13 cellular contexts compared by ENCODE assay signal in the genomic region with DNA sequence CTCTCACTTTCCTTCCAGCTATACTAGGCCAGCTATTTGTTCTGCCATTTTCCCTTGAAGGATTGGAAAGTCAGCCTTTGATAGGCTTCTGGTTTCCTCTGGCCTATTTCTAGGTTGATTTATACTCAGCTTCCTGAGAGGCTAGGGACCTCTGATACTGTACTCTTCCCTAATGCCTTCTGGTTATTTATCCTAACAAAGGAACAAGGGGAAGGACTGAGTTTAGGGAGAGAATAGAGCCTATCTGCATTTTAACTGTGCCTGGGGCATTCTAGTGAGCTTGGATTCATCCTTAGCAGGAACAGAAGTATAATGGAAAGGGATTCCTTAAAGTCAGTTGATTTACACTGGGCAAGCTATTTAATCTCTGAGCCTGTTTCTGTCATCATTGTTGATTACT. TPM values are rescaled to one million over a fixed set of nuclear protein-coding genes. Genes with fewer than 3 reads are reported as not detected.
A peak's percentile ranks its signal among the peaks of the same experiment; 100 is the strongest.
DNase-seq lines count a peak whose midpoint lies in the region; ATAC-seq, FAIRE-seq and TF ChIP-seq lines count a peak whose summit lies in the region.
"Had no signal": no experiment of that assay in that cellular context is flagged by ENCODE, and none has a peak within 500 bp of the region (broad histone marks: within the 10 kb centered on the region; RNA-seq: fewer than 3 reads in every experiment).

No MANE protein-coding gene starts in this region.

- no peak overlapping the region for H2BK5ac ChIP-seq in mesendoderm (ENCODE audit: low read length)

- H2BK15ac ChIP-seq in mesendoderm (replicated peaks; ENCODE audit: low read depth) = no peak overlapping the region

- H3K23ac ChIP-seq in mesendoderm (ENCODE audit: low read length) = peak overlapping the region; percentile 4

- peaks cover 14% of the 10 kb centered on the region for H3K79me2 ChIP-seq in astrocyte (ENCODE audit: insufficient read depth, low read length)
- H3K79me2 ChIP-seq in mesendoderm (ENCODE audit: control insufficient read depth, insufficient read depth, low read length) = no peaks in the 10 kb centered on the region

- peak overlapping the region; percentile 8 for H3K27ac Mint-ChIP-seq in stimulated activated naive CD8-positive, alpha-beta T cell treated with anti-CD3 and anti-CD28 coated beads, Interleukin-15, Interleukin-2, amounts not matched to agents 100 ng/mL and 50 ng/mL, for 24 hours
- H3K27ac Mint-ChIP-seq in stimulated activated naive CD8-positive, alpha-beta T cell treated with anti-CD3 and anti-CD28 coated beads, Interleukin-15, amount 100 ng/mL, for 72 hours = peak overlapping the region in 1 of 2 donors; percentile 33
- H3K27ac Mint-ChIP-seq in astrocyte (ENCODE audit: unreplicated experiment) = peak overlapping the region; percentile 14

- H3K9me3 Mint-ChIP-seq in stimulated activated naive CD8-positive, alpha-beta T cell treated with anti-CD3 and anti-CD28 coated beads, Interleukin-15, Interleukin-2, amounts not matched to agents 100 ng/mL and 50 ng/mL, for 24 hours = no peaks in the 10 kb centered on the region
- H3K9me3 Mint-ChIP-seq in stimulated activated naive CD8-positive, alpha-beta T cell treated with anti-CD3 and anti-CD28 coated beads, Interleukin-15, amount 100 ng/mL, for 72 hours = no peaks in the 10 kb centered on the region
- no peaks in the 10 kb centered on the region for H3K9me3 Mint-ChIP-seq in astrocyte (ENCODE audit: unreplicated experiment)

- peaks cover 42% of the 10 kb centered on the region for H3K36me3 Mint-ChIP-seq in stimulated activated naive CD8-positive, alpha-beta T cell treated with anti-CD3 and anti-CD28 coated beads, Interleukin-15, Interleukin-2, amounts not matched to agents 100 ng/mL and 50 ng/mL, for 24 hours (ENCODE audit: low read depth)
- H3K36me3 Mint-ChIP-seq in astrocyte (ENCODE audit: low read depth, unreplicated experiment) = peaks cover 37% of the 10 kb centered on the region

- no peak overlapping the region for H2AFZ ChIP-seq in astrocyte (ENCODE audit: low read depth, low read length)

- FAIRE-seq in astrocyte (lab: Jason Lieb, UNC) = no peak
- FAIRE-seq: GM12892 had no signal

- no peak overlapping the region for H2BK120ac ChIP-seq in mesendoderm (ENCODE audit: low read depth, low read length)

- H3K4ac ChIP-seq in mesendoderm (ENCODE audit: low read depth, low read length) = no peak overlapping the region

- DNase-seq in stimulated activated naive CD8-positive, alpha-beta T cell treated with anti-CD3 and anti-CD28 coated beads, Interleukin-15, amount 100 ng/mL, for 72 hours = no peak
- no peak for DNase-seq in astrocyte (ENCODE audit: low read depth)
- DNase-seq in mesendoderm = peak; percentile 63
- DNase-seq in aorta = no peak
- no peak for DNase-seq in stimulated activated CD4-positive, alpha-beta T cell treated with anti-CD3 and anti-CD28 coated beads, Interleukin-15, amount 100 ng/mL, for 24 hours
- DNase-seq: NCI-H2227 treated with DMSO at 0.1 percent for 48 hours; stimulated activated CD4-positive, alpha-beta T cell treated with anti-CD3 and anti-CD28 coated beads, Interleukin-1b, Interleukin-23, amount 100 ng/mL, for 48 hours; upper lobe of left lung had no signal

- no peaks in the 10 kb centered on the region for H3K27me3 Mint-ChIP-seq in stimulated activated naive CD8-positive, alpha-beta T cell treated with anti-CD3 and anti-CD28 coated beads, Interleukin-15, Interleukin-2, amounts not matched to agents 100 ng/mL and 50 ng/mL, for 24 hours
- H3K27me3 Mint-ChIP-seq in stimulated activated naive CD8-positive, alpha-beta T cell treated with anti-CD3 and anti-CD28 coated beads, Interleukin-15, amount 100 ng/mL, for 72 hours = no peaks in the 10 kb centered on the region
- H3K27me3 Mint-ChIP-seq in astrocyte (ENCODE audit: low read depth, unreplicated experiment) = no peaks in the 10 kb centered on the region

- ATAC-seq in stimulated activated naive CD8-positive, alpha-beta T cell treated with anti-CD3 and anti-CD28 coated beads, Interleukin-15, amount 100 ng/mL, for 72 hours = no peak
- ATAC-seq in aorta (ENCODE audit: low FRiP score) (no peak), GM18907 (IDR thresholded peaks at IDR 0.05; ENCODE audit: unreplicated experiment) (no peak), GM21529 (IDR thresholded peaks at IDR 0.05; ENCODE audit: unreplicated experiment) (no peak)
- ATAC-seq: SK-N-SH treated with all-trans-retinoic acid at 6 μM for 48 hours had no signal

- H4K5ac ChIP-seq in mesendoderm (ENCODE audit: low read length) = no peak overlapping the region

- H3K4me2 ChIP-seq in astrocyte (ENCODE audit: low read length) = no peak overlapping the region
- H3K4me2 ChIP-seq in mesendoderm (ENCODE audit: low read length) = no peak overlapping the region

- H3K4me3 ChIP-seq in astrocyte (ENCODE audit: insufficient read depth, low read depth, low read length) = no peak overlapping the region
- H3K4me3 ChIP-seq in mesendoderm (ENCODE audit: low read length) = no peak overlapping the region
- H3K4me3 ChIP-seq in aorta (ENCODE audit: low read length in 2 of 2) = no peak overlapping the region
- H3K4me3 ChIP-seq: upper lobe of left lung had no signal

- peaks cover 17% of the 10 kb centered on the region for H3K4me1 ChIP-seq in astrocyte (ENCODE audit: insufficient read depth, low read length)
- H3K4me1 ChIP-seq in mesendoderm (ENCODE audit: control insufficient read depth, low read depth, low read length) = peaks cover 4% of the 10 kb centered on the region
- peaks cover 2 to 5% of the 10 kb centered on the region in 2 donors for H3K4me1 ChIP-seq in aorta (ENCODE audit: control insufficient read depth in 1 of 2, insufficient read depth in 2 of 2, low read length in 2 of 2)

- no peak overlapping the region for H4K8ac ChIP-seq in mesendoderm (ENCODE audit: low read depth, low read length)

- peaks cover 41% of the 10 kb centered on the region for H4K20me1 ChIP-seq in astrocyte (ENCODE audit: insufficient read depth, low read length)

- no peak overlapping the region for H2AK5ac ChIP-seq in mesendoderm (ENCODE audit: low read length)

- H3K18ac ChIP-seq in mesendoderm (ENCODE audit: low read length) = no peak overlapping the region

- H3K79me1 ChIP-seq in mesendoderm (ENCODE audit: low read length) = peaks cover 1% of the 10 kb centered on the region

- no peak overlapping the region for H3K56ac ChIP-seq in mesendoderm (ENCODE audit: low read length)

- peaks cover 46% of the 10 kb centered on the region for H3K36me3 ChIP-seq in astrocyte (ENCODE audit: insufficient read depth, low read length)
- H3K36me3 ChIP-seq in mesendoderm (ENCODE audit: control insufficient read depth, insufficient read depth, low read length) = peaks cover 13% of the 10 kb centered on the region
- peaks cover 2 to 6% of the 10 kb centered on the region in 2 donors for H3K36me3 ChIP-seq in aorta (ENCODE audit: control insufficient read depth in 1 of 2, insufficient read depth in 2 of 2, low read length in 1 of 2)

- peaks cover 4% of the 10 kb centered on the region for H3K4me1 Mint-ChIP-seq in stimulated activated naive CD8-positive, alpha-beta T cell treated with anti-CD3 and anti-CD28 coated beads, Interleukin-15, Interleukin-2, amounts not matched to agents 100 ng/mL and 50 ng/mL, for 24 hours (ENCODE audit: low read depth)
- peaks cover 9% of the 10 kb centered on the region for H3K4me1 Mint-ChIP-seq in stimulated activated naive CD8-positive, alpha-beta T cell treated with anti-CD3 and anti-CD28 coated beads, Interleukin-15, amount 100 ng/mL, for 72 hours
- peaks cover 24% of the 10 kb centered on the region for H3K4me1 Mint-ChIP-seq in astrocyte (ENCODE audit: low read depth, unreplicated experiment)

- H3K27ac ChIP-seq in astrocyte (ENCODE audit: low read depth, low read length) (no peak overlapping the region), mesendoderm (ENCODE audit: low read depth, low read length) (no peak overlapping the region), aorta (ENCODE audit: low read depth in 1 of 2, low read length in 2 of 2) (peak overlapping the region; percentile 30 to 41)

- no peaks in the 10 kb centered on the region for H3K27me3 ChIP-seq in astrocyte (ENCODE audit: insufficient read depth, low read length)
- H3K27me3 ChIP-seq in mesendoderm (ENCODE audit: insufficient read depth, low read length, poor library complexity) = no peaks in the 10 kb centered on the region
- no peaks in the 10 kb centered on the region for H3K27me3 ChIP-seq in aorta (ENCODE audit: control insufficient read depth in 1 of 2, insufficient read depth in 2 of 2, low read length in 1 of 2)
- H3K27me3 ChIP-seq: upper lobe of left lung had no signal

- TF ChIP-seq CTCF in astrocyte (IDR thresholded peaks at IDR 0.05; ENCODE audit: insufficient read depth, low read depth, low read length) = no peak

- H3K9me3 ChIP-seq in astrocyte (ENCODE audit: insufficient read depth, low read depth, low read length) (no peaks in the 10 kb centered on the region), aorta (ENCODE audit: control insufficient read depth, low read length) (no peaks in the 10 kb centered on the region)
- H3K9me3 ChIP-seq: upper lobe of left lung had no signal

- no peak overlapping the region for H3K9ac ChIP-seq in astrocyte (ENCODE audit: low read length)
- H3K9ac ChIP-seq in mesendoderm (ENCODE audit: low read length) = no peak overlapping the region

- H3K4me3 Mint-ChIP-seq in stimulated activated naive CD8-positive, alpha-beta T cell treated with anti-CD3 and anti-CD28 coated beads, Interleukin-15, Interleukin-2, amounts not matched to agents 100 ng/mL and 50 ng/mL, for 24 hours = no peak overlapping the region
- H3K4me3 Mint-ChIP-seq in stimulated activated naive CD8-positive, alpha-beta T cell treated with anti-CD3 and anti-CD28 coated beads, Interleukin-15, amount 100 ng/mL, for 72 hours = no peak overlapping the region
- no peak overlapping the region for H3K4me3 Mint-ChIP-seq in astrocyte (ENCODE audit: unreplicated experiment)

- intact Hi-C loops in aorta (cut with DNase I) = loop anchor here (5.0 to 10.0 kb wide), 4 partner anchors 46 to 256 kb away; partner anchors contain the start of genes KHDRBS1 (in 2 of the 2) and PTP4A2 (in 1 of the 2)

RNA-seq across cellular contexts. Expression of gene TMEM39B, which starts 11.8 kb away (rescaled TPM):
- total RNA-seq in astrocyte (11.8 and 13.3 TPM in 2 replicates), aorta (10 to 100 TPM; 14.1 to 21.1 TPM)
- 22.1 TPM for polyA plus RNA-seq in mesendoderm (2013, experiment 1 of 2)
- polyA plus RNA-seq in mesendoderm (2013, experiment 2 of 2) = 20.5 TPM
- polyA plus RNA-seq in aorta = 10 to 100 TPM in 1 of 2 donors, 1 to 10 TPM in 1; 3.5 to 16.6 TPM

RNA-seq across cellular contexts. Expression of gene KPNA6, which starts 46.9 kb away (rescaled TPM):
- total RNA-seq in astrocyte (113 and 122 TPM in 2 replicates), aorta (10 to 100 TPM; 58.4 to 66.2 TPM)
- polyA plus RNA-seq in mesendoderm (2013, experiment 1 of 2) = 35.1 TPM
- polyA plus RNA-seq in mesendoderm (2013, experiment 2 of 2) = 34.9 TPM
- polyA plus RNA-seq in aorta = 10 to 100 TPM in 1 of 2 donors, 1 to 10 TPM in 1; 8.8 to 11.0 TPM

RNA-seq across cellular contexts. Expression of gene KHDRBS1, which starts 47.2 kb away (rescaled TPM):
- total RNA-seq in astrocyte (126 and 139 TPM in 2 replicates), aorta (10 to 100 TPM; 84.9 to 91.2 TPM)
- polyA plus RNA-seq in mesendoderm (2013, experiment 1 of 2) = 245 TPM
- 252 TPM for polyA plus RNA-seq in mesendoderm (2013, experiment 2 of 2)
- polyA plus RNA-seq in aorta = 10 to 100 TPM; 57.0 to 61.8 TPM

Comparison
In these comparisons a context has a peak if more than half of its experiments do, and no peak if none do; other contexts are left out.
1. H3K27ac ChIP-seq: peak in aorta (2 of 2); none in astrocyte (single experiment) and mesendoderm (single experiment).